20 cellular contexts compared by ENCODE assay signal in genomic region chr6:35711731-35712130, GRCh38. TPM values are rescaled to one million over a fixed set of nuclear protein-coding genes. Genes with fewer than 3 reads are reported as not detected.
DNase-seq lines count a peak whose midpoint lies in the region; ATAC-seq, FAIRE-seq and TF ChIP-seq lines count a peak whose summit lies in the region.
"Had no signal": no experiment of that assay in that cellular context is flagged by ENCODE, and none has a peak within 500 bp of the region (broad histone marks: within the 10 kb centered on the region; RNA-seq: fewer than 3 reads in every experiment).

No MANE protein-coding gene starts in this region.

- H3K4me2 ChIP-seq in HepG2 (ENCODE audit: low read depth, low read length), result no peak overlapping the region

- TF ChIP-seq POLR2A in HepG2 (IDR thresholded peaks at IDR 0.05; ENCODE audit: insufficient read depth in 1 of 2, low read depth in 2 of 2, low read length in 2 of 2) (no peak), ovary (IDR thresholded peaks at IDR 0.05) (no peak)

- POLR2A ChIA-PET in HepG2 (lab: Yijun Ruan, JAX), result no interaction called here

- H2AFZ ChIP-seq in HepG2 (ENCODE audit: low read length), result no peak overlapping the region

- DNase-seq in kidney (peak; percentile 1), HepG2 (ENCODE audit: low spot score) (no peak), ovary (peak in 3 of 5 donors; percentile 11 to 47 (median 23))
- DNase-seq in activated CD8-positive, alpha-beta memory T cell treated with anti-CD3 and anti-CD28 coated beads for 24 hours, result no peak
- DNase-seq: ACHN; BE2C; Caco-2; CD4-positive, alpha-beta T cell; GOT3; H7; HFFc6 had no signal

- FAIRE-seq in kidney (lab: Jason Lieb, UNC), result no peak
- peak; percentile 42 for FAIRE-seq in HepG2 (lab: Jason Lieb, UNC)
- FAIRE-seq: A204.1, D721Med, G401.6, GM12892, GM18507 had no signal

- H4K20me1 ChIP-seq in HepG2 (ENCODE audit: insufficient read depth, low read length), result no peaks in the 10 kb centered on the region

- H3K9me3 ChIP-seq in kidney (ENCODE audit: control insufficient read depth in 1 of 2, low read length in 2 of 2), result no peaks in the 10 kb centered on the region
- no peaks in the 10 kb centered on the region for H3K9me3 ChIP-seq in HepG2 (ENCODE audit: low read length)
- no peaks in the 10 kb centered on the region for H3K9me3 ChIP-seq in ovary
- H3K9me3 ChIP-seq: BE2C, Caco-2 had no signal

- 48% methylated on average over 7 of the region's 7 CpGs for WGBS in HepG2 (ENCODE audit: low lambda C conversion rate)
- 48 to 61% (median 56%) methylated on average over 7 of the region's 7 CpGs for WGBS in ovary, 3 donors

- H3K4me3 ChIP-seq in kidney (ENCODE audit: low read length in 2 of 2) (no peak overlapping the region), HepG2 (replicated peaks in 1 of 3; ENCODE audit: insufficient read depth in 1 of 3, low read depth in 2 of 3, low read length in 3 of 3) (no peak overlapping the region), ovary (no peak overlapping the region)

- H3K9ac ChIP-seq in kidney (ENCODE audit: low read length in 2 of 2) (no peak overlapping the region), HepG2 (ENCODE audit: insufficient read depth, low read depth, low read length) (no peak overlapping the region)

- H3K4me1 ChIP-seq in kidney (ENCODE audit: control insufficient read depth in 1 of 2, insufficient read depth in 1 of 2, low read depth in 1 of 2, low read length in 2 of 2) (no peaks in the 10 kb centered on the region), HepG2 (ENCODE audit: insufficient read depth, low read length) (peaks cover 31% of the 10 kb centered on the region), ovary (ENCODE audit: insufficient read depth) (no peaks in the 10 kb centered on the region)
- H3K4me1 ChIP-seq: BE2C had no signal

- TF ChIP-seq RAD21 in HepG2 (CRISPR knock-in tag; IDR thresholded peaks at IDR 0.05), result no peak

- in situ Hi-C loops in HepG2 (cut with HindIII; ENCODE audit: extremely low pct_ligation_motif_present, low pct_unique_long_range_greater_than_20kb), result no loop called here

- H3K27me3 ChIP-seq in HepG2 (ENCODE audit: control insufficient read depth in 1 of 2, insufficient read depth in 2 of 2, low read length in 2 of 2) (no peaks in the 10 kb centered on the region), ovary (no peaks in the 10 kb centered on the region)
- H3K27me3 ChIP-seq: BE2C had no signal

- TF ChIP-seq EP300 in HepG2 (IDR thresholded peaks at IDR 0.05; ENCODE audit: low read depth in 2 of 2, low read length in 2 of 2) (no peak), HepG2 (CRISPR knock-in tag; IDR thresholded peaks at IDR 0.05; ENCODE audit: borderline replicate concordance) (no peak), ovary (IDR thresholded peaks at IDR 0.05) (no peak)

- no TSS peak for BruUV-seq in HepG2 (replicated peaks; lab: Mats Ljungman, UMichigan)

- TF ChIP-seq CTCF in kidney (IDR thresholded peaks at IDR 0.05; ENCODE audit: borderline replicate concordance, extremely low read depth, insufficient read depth) (no peak), HepG2 (CRISPR knock-in tag; IDR thresholded peaks at IDR 0.05) (no peak), ovary (IDR thresholded peaks at IDR 0.05) (no peak)

- no peak overlapping the region for H3K27ac ChIP-seq in kidney (ENCODE audit: low read depth in 2 of 2, low read length in 2 of 2)
- no peak overlapping the region for H3K27ac ChIP-seq in HepG2 (ENCODE audit: extremely low read length, insufficient read depth, low read length)
- no peak overlapping the region for H3K27ac ChIP-seq in ovary
- H3K27ac ChIP-seq: C4-2B had no signal

- CTCF ChIA-PET in HepG2 (lab: Yijun Ruan, JAX; ENCODE audit: low intra/inter-chr PET ratio, low total read pairs), result no interaction called here

- ATAC-seq in HepG2 (peak; percentile 48; the same call in 2 of the 3 replicates), HG02610 (IDR thresholded peaks at IDR 0.05; ENCODE audit: unreplicated experiment) (no peak), GM21737 (IDR thresholded peaks at IDR 0.05; ENCODE audit: unreplicated experiment) (no peak)
- ATAC-seq: HCT116 had no signal

- no peaks in the 10 kb centered on the region for H3K79me2 ChIP-seq in HepG2 (ENCODE audit: insufficient read depth, low read length)

- no peaks in the 10 kb centered on the region for H3K36me3 ChIP-seq in kidney (ENCODE audit: control insufficient read depth in 1 of 2, insufficient read depth in 2 of 2, low read length in 2 of 2)
- no peaks in the 10 kb centered on the region for H3K36me3 ChIP-seq in HepG2 (replicated peaks in 1 of 2; ENCODE audit: control insufficient read depth in 1 of 2, insufficient read depth in 2 of 2, low read length in 2 of 2)
- H3K36me3 ChIP-seq in ovary, result no peaks in the 10 kb centered on the region
- H3K36me3 ChIP-seq: BE2C had no signal

- intact Hi-C loops in kidney (cut with DNase I), result no loop called here
- intact Hi-C loops in HepG2 (cut with micrococcal nuclease; ENCODE audit: unreplicated experiment), result no loop called here
- intact Hi-C loops in ovary (cut with DNase I), result no loop called here

TF ChIP-seq in HepG2, 621 proteins besides CTCF, POLR2A, EP300 and RAD21 (continues in another document):
- no peak for TF ChIP-seq TRIM24 (CRISPR knock-in tag; IDR thresholded peaks at IDR 0.05)
- no peak for TF ChIP-seq NFYC (CRISPR knock-in tag; IDR thresholded peaks at IDR 0.05)
- TF ChIP-seq ZNF101 (CRISPR knock-in tag; IDR thresholded peaks at IDR 0.05; ENCODE audit: borderline replicate concordance, low read depth), result no peak

RNA-seq across cellular contexts. Expression of gene FKBP5, which starts 23.0 kb away (rescaled TPM):
- total RNA-seq in kidney, result 267 TPM
- 45.6 TPM for polyA plus RNA-seq in kidney (ENCODE audit: insufficient read depth, low read depth, low replicate concordance)
- total RNA-seq in HepG2 (2016; rRNA removed; fragmentation: Illumina TruSeq; extraction: Trizol), result 17.4 and 30.9 TPM in 2 replicates
- 9.1 and 9.8 TPM in 2 replicates for total RNA-seq in HepG2 (2016; cell fraction: cytosol; rRNA removed; fragmentation: Illumina TruSeq; extraction: Trizol; ENCODE audit: low read depth)
- total RNA-seq in HepG2 (2016; cell fraction: insoluble cytoplasmic fraction; rRNA removed; fragmentation: Illumina TruSeq; extraction: Trizol), result 17.4 and 28.9 TPM in 2 replicates
- total RNA-seq in HepG2 (2016; cell fraction: membrane; rRNA removed; fragmentation: Illumina TruSeq; extraction: Trizol), result 15.6 and 16.6 TPM in 2 replicates
- 13.7 and 15.0 TPM in 2 replicates for total RNA-seq in HepG2 (2016; cell fraction: nucleus; rRNA removed; fragmentation: Illumina TruSeq; extraction: Trizol)
- polyA plus RNA-seq in HepG2 (2011; rRNA removed), result 6.9 and 8.0 TPM in 2 replicates
- 4.0 and 5.9 TPM in 2 replicates for polyA plus RNA-seq in HepG2 (2011; cell fraction: cytosol; rRNA removed)
- 2.9 and 3.5 TPM in 2 replicates for polyA plus RNA-seq in HepG2 (2011; cell fraction: nucleus; rRNA removed)
- polyA plus RNA-seq in HepG2 (2012), result 13.9 and 16.1 TPM in 2 replicates
- polyA plus RNA-seq in HepG2 (2016; cell fraction: cytosol; fragmentation: Illumina TruSeq; extraction: Trizol; ENCODE audit: low read depth), result 2.6 and 2.8 TPM in 2 replicates
- 46.6 and 52.0 TPM in 2 replicates for polyA plus RNA-seq in HepG2 (2016; cell fraction: insoluble cytoplasmic fraction; fragmentation: Illumina TruSeq; extraction: Trizol; ENCODE audit: low read depth)
- 10.4 and 11.9 TPM in 2 replicates for polyA plus RNA-seq in HepG2 (2016; cell fraction: membrane; fragmentation: Illumina TruSeq; extraction: Trizol; ENCODE audit: low read depth)
- polyA plus RNA-seq in HepG2 (2016; cell fraction: nucleus; fragmentation: Illumina TruSeq; extraction: Trizol; ENCODE audit: insufficient read depth, low read depth), result 24.1 and 24.8 TPM in 2 replicates
- polyA minus RNA-seq in HepG2 (2011; rRNA and poly(A)+ RNA removed; ENCODE audit: low replicate concordance), result 4.5 and 8.4 TPM in 2 replicates
- polyA minus RNA-seq in HepG2 (2011; cell fraction: cytosol; rRNA and poly(A)+ RNA removed), result 6.9 and 7.1 TPM in 2 replicates
- polyA minus RNA-seq in HepG2 (2011; cell fraction: nucleus; rRNA and poly(A)+ RNA removed), result 7.6 and 10.1 TPM in 2 replicates
- total RNA-seq in ovary, result 100 to 1,000 TPM in 5 of 7 donors, 10 to 100 TPM in 2; 36.2 to 231 (median 142) TPM
- polyA plus RNA-seq in ovary, result 100 to 1,000 TPM in 1 of 2 donors, 10 to 100 TPM in 1; 69.2 to 166 TPM

RNA-seq across cellular contexts. Expression of gene ARMC12, which starts 25.1 kb away (rescaled TPM):
- 0.47 TPM for total RNA-seq in kidney
- polyA plus RNA-seq in kidney (ENCODE audit: insufficient read depth, low read depth, low replicate concordance), result 0.69 TPM
- not detected in 2 replicates for total RNA-seq in HepG2 (2016; rRNA removed; fragmentation: Illumina TruSeq; extraction: Trizol)
- not detected in 2 replicates for total RNA-seq in HepG2 (2016; cell fraction: cytosol; rRNA removed; fragmentation: Illumina TruSeq; extraction: Trizol; ENCODE audit: low read depth)
- 0.17 TPM in 1 of 2 replicates, not detected in the other for total RNA-seq in HepG2 (2016; cell fraction: insoluble cytoplasmic fraction; rRNA removed; fragmentation: Illumina TruSeq; extraction: Trizol)
- not detected in 2 replicates for total RNA-seq in HepG2 (2016; cell fraction: membrane; rRNA removed; fragmentation: Illumina TruSeq; extraction: Trizol)
- total RNA-seq in HepG2 (2016; cell fraction: nucleus; rRNA removed; fragmentation: Illumina TruSeq; extraction: Trizol), result not detected in 2 replicates
- 1.3 and 1.4 TPM in 2 replicates for polyA plus RNA-seq in HepG2 (2011; rRNA removed)
- 0.71 and 1.0 TPM in 2 replicates for polyA plus RNA-seq in HepG2 (2011; cell fraction: cytosol; rRNA removed)
- polyA plus RNA-seq in HepG2 (2011; cell fraction: nucleus; rRNA removed), result 4.4 and 4.7 TPM in 2 replicates
- 0.15 and 0.76 TPM in 2 replicates for polyA plus RNA-seq in HepG2 (2012)
- polyA plus RNA-seq in HepG2 (2016; cell fraction: cytosol; fragmentation: Illumina TruSeq; extraction: Trizol; ENCODE audit: low read depth), result 0.15 TPM in 1 of 2 replicates, not detected in the other
- not detected in 2 replicates for polyA plus RNA-seq in HepG2 (2016; cell fraction: insoluble cytoplasmic fraction; fragmentation: Illumina TruSeq; extraction: Trizol; ENCODE audit: low read depth)
- polyA plus RNA-seq in HepG2 (2016; cell fraction: membrane; fragmentation: Illumina TruSeq; extraction: Trizol; ENCODE audit: low read depth), result not detected in 2 replicates
- polyA plus RNA-seq in HepG2 (2016; cell fraction: nucleus; fragmentation: Illumina TruSeq; extraction: Trizol; ENCODE audit: insufficient read depth, low read depth), result 0.47 TPM in 1 of 2 replicates, not detected in the other
- 0.21 and 0.38 TPM in 2 replicates for polyA minus RNA-seq in HepG2 (2011; rRNA and poly(A)+ RNA removed; ENCODE audit: low replicate concordance)
- polyA minus RNA-seq in HepG2 (2011; cell fraction: cytosol; rRNA and poly(A)+ RNA removed), result not detected in 2 replicates
- polyA minus RNA-seq in HepG2 (2011; cell fraction: nucleus; rRNA and poly(A)+ RNA removed), result 1.2 TPM in 1 of 2 replicates, not detected in the other
- 1 to 10 TPM in 4 of 7 donors, under 1 TPM in 3; 0.34 to 1.9 (median 1.0) TPM for total RNA-seq in ovary
- 1 to 10 TPM in 1 of 2 donors, under 1 TPM in 1; 0.97 to 1.3 TPM for polyA plus RNA-seq in ovary
- total RNA-seq: Caco-2 had no signal

Comparison
In these comparisons a context has a peak if more than half of its experiments do, and no peak if none do; other contexts are left out.
1. DNase-seq: peak in kidney (single experiment) and ovary (3 of 5); none in HepG2 (single experiment) and activated CD8-positive, alpha-beta memory T cell treated with anti-CD3 and anti-CD28 coated beads for 24 hours (single experiment).